8 cellular contexts compared by ENCODE assay signal in the genomic region with DNA sequence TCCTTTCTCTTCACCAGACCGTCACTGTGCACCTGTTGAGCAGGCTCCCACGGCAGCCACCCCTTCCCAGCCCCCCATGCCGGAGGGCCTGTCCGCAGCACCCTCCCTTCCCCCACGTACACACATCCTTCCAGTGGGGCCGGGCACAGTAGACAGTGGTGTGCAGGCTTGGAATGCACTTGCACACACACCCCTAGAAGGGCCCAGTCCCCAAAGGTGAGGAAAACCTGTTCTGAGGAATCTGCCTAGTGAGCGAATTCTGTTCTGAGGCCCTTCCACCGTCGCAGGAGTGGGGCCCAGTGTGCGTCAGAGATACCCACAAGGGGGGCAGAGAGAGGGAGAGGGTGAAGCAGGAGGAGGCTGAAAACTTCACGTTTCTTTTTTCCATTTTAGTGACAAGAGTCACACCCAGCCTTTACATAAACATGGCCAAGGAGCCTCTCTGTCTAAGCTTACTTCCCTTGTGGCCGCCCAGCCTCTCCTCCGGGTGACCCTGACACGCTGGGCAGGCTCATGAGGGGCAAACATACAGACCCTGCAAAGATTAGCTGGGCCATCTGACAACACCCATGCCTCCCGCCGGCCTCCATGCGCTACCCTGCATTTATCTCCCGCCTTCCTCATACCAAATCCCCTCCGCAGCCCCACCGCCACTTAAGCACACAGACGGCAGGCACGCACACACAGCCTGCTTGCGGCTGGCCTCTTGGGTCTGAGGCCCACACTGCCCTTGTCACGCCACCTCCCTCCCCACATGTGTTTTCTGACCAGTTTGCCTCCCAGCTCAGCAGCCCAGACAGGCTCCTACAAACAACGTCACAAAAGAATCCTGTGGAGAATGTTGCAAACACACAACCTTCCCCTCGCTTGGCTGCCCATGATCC. TPM values are rescaled to one million over a fixed set of nuclear protein-coding genes. Genes with fewer than 3 reads are reported as not detected.
DNase-seq lines count a peak whose midpoint lies in the region; ATAC-seq, FAIRE-seq and TF ChIP-seq lines count a peak whose summit lies in the region.

No MANE protein-coding gene starts in this region.

- WGBS in esophagus squamous epithelium, 2 donors: 13% methylated on average over 16 to 21 of the region's 26 CpGs

- peak overlapping the region; percentile 90 for H3K27ac Mint-ChIP-seq in activated CD8-positive, alpha-beta T cell treated with anti-CD3 and anti-CD28 coated beads, Interleukin-2, amount 10 ng/mL, durations not matched to agents 7 days and 5 days
- H3K27ac Mint-ChIP-seq in naive B cell: peak overlapping the region; percentile 33 to 100 (median 92)

- peak; percentile 16 for DNase-seq in SKM-1 treated with dmso at 0.1 percent for 144 hours (lab: John Stamatoyannopoulos, UW; ENCODE audit: unreplicated experiment)
- no peak for DNase-seq in SKM-1 (lab: John Stamatoyannopoulos, UW; ENCODE audit: unreplicated experiment)
- DNase-seq in activated CD8-positive, alpha-beta T cell treated with anti-CD3 and anti-CD28 coated beads, Interleukin-2, amount 10 ng/mL, durations not matched to agents 7 days and 5 days: peak; percentile 39
- no peak for DNase-seq in esophagus squamous epithelium (lab: John Stamatoyannopoulos, UW)
- DNase-seq in naive B cell: no peak
- no peak for DNase-seq in urothelium cell line (ENCODE audit: low spot score)
- DNase-seq in NCI-H345 treated with DMSO at 0.1 percent for 48 hours (lab: John Stamatoyannopoulos, UW; ENCODE audit: unreplicated experiment): no peak

- peak; percentile 7 for ATAC-seq in activated CD8-positive, alpha-beta T cell treated with anti-CD3 and anti-CD28 coated beads, Interleukin-2, amount 10 ng/mL, durations not matched to agents 7 days and 5 days
- no peak for ATAC-seq in naive B cell (ENCODE audit: low read depth in 2 of 2)
- no peak for ATAC-seq in activated CD4-positive, CD25-positive, alpha-beta regulatory T cell treated with anti-CD3 and anti-CD28 coated beads, Interleukin-2, amount 50 U/mL, for 24 hours

- no peaks in the 10 kb centered on the region for H3K27me3 Mint-ChIP-seq in activated CD8-positive, alpha-beta T cell treated with anti-CD3 and anti-CD28 coated beads, Interleukin-2, amount 10 ng/mL, durations not matched to agents 7 days and 5 days (ENCODE audit: low read depth)
- H3K27me3 Mint-ChIP-seq in naive B cell: no peaks in the 10 kb centered on the region

- no peaks in the 10 kb centered on the region for H3K36me3 ChIP-seq in esophagus squamous epithelium

- POLR2A ChIA-PET in activated CD8-positive, alpha-beta T cell treated with anti-CD3 and anti-CD28 coated beads, Interleukin-2, amount 10 ng/mL, durations not matched to agents 7 days and 5 days (lab: Charles Lee): interaction anchor here (0.6 to 5.6 kb wide), 9 partner anchors 10 to 210 kb away, joined by 3 to 36 read pairs (median 3); partner anchors contain the start of genes MPDU1 and TP53

- CTCF ChIA-PET in activated CD8-positive, alpha-beta T cell treated with anti-CD3 and anti-CD28 coated beads, Interleukin-2, amount 10 ng/mL, durations not matched to agents 7 days and 5 days (lab: Charles Lee): interaction anchor here (1.0 to 7.9 kb wide), 6 partner anchors 33 to 122 kb away, joined by 3 to 78 read pairs (median 6); partner anchors contain the start of genes FGF11, SENP3 and TMEM102

- intact Hi-C loops in esophagus squamous epithelium (cut with DNase I): loop anchor here (5.0 kb wide), 1 partner anchor 35 kb away; no protein-coding TSS in a partner anchor

- H3K4me1 Mint-ChIP-seq in activated CD8-positive, alpha-beta T cell treated with anti-CD3 and anti-CD28 coated beads, Interleukin-2, amount 10 ng/mL, durations not matched to agents 7 days and 5 days (ENCODE audit: low read depth): peaks cover 68% of the 10 kb centered on the region
- peaks cover 53 to 74% (median 65%) of the 10 kb centered on the region in 3 donors for H3K4me1 Mint-ChIP-seq in naive B cell

- TF ChIP-seq CTCF in esophagus squamous epithelium (IDR thresholded peaks at IDR 0.05): no peak

- peaks cover 22% of the 10 kb centered on the region for H3K36me3 Mint-ChIP-seq in activated CD8-positive, alpha-beta T cell treated with anti-CD3 and anti-CD28 coated beads, Interleukin-2, amount 10 ng/mL, durations not matched to agents 7 days and 5 days (ENCODE audit: low read depth)
- no peaks in the 10 kb centered on the region for H3K36me3 Mint-ChIP-seq in naive B cell

- no peaks in the 10 kb centered on the region for H3K27me3 ChIP-seq in esophagus squamous epithelium

- H3K9me3 ChIP-seq in esophagus squamous epithelium: no peaks in the 10 kb centered on the region

- H3K4me3 ChIP-seq in esophagus squamous epithelium: peak overlapping the region; percentile 79 to 100 (median 94)

- FAIRE-seq in urothelium cell line (lab: Jason Lieb, UNC): no peak

- peak overlapping the region; percentile 94 for H3K4me3 Mint-ChIP-seq in activated CD8-positive, alpha-beta T cell treated with anti-CD3 and anti-CD28 coated beads, Interleukin-2, amount 10 ng/mL, durations not matched to agents 7 days and 5 days
- peak overlapping the region; percentile 87 to 97 (median 92) for H3K4me3 Mint-ChIP-seq in naive B cell

- peak overlapping the region; percentile 98 to 100 (median 99) for H3K27ac ChIP-seq in esophagus squamous epithelium

- H3K4me1 ChIP-seq in esophagus squamous epithelium: peaks cover 40 to 93% (median 47%) of the 10 kb centered on the region in 3 donors

- peak in 1 of 4 donors; percentile 30 for TF ChIP-seq POLR2A in esophagus squamous epithelium (IDR thresholded peaks at IDR 0.05)

- no peaks in the 10 kb centered on the region for H3K9me3 Mint-ChIP-seq in activated CD8-positive, alpha-beta T cell treated with anti-CD3 and anti-CD28 coated beads, Interleukin-2, amount 10 ng/mL, durations not matched to agents 7 days and 5 days (ENCODE audit: insufficient read depth)
- H3K9me3 Mint-ChIP-seq in naive B cell: no peaks in the 10 kb centered on the region

RNA-seq across cellular contexts. Expression of gene ZBTB4, which starts 1.8 kb away (rescaled TPM):
- total RNA-seq in activated CD8-positive, alpha-beta T cell treated with anti-CD3 and anti-CD28 coated beads, Interleukin-2, amount 10 ng/mL, durations not matched to agents 7 days and 5 days: 10 to 100 TPM; 29.8 to 30.0 TPM
- total RNA-seq in esophagus squamous epithelium: 10 to 100 TPM; 13.4 to 35.1 (median 28.5) TPM
- 10 to 100 TPM in 4 of 6 donors, 1 to 10 TPM in 2; 5.3 to 19.2 (median 10.5) TPM for polyA plus RNA-seq in naive B cell (ENCODE audit: low read depth in 6 of 6)

RNA-seq across cellular contexts. Expression of gene SLC35G6, which starts 3.6 kb away (rescaled TPM):
- not detected for total RNA-seq in activated CD8-positive, alpha-beta T cell treated with anti-CD3 and anti-CD28 coated beads, Interleukin-2, amount 10 ng/mL, durations not matched to agents 7 days and 5 days
- total RNA-seq in esophagus squamous epithelium: not detected
- under 1 TPM in 2 of 6 donors, not detected in 4; 0.14 to 0.39 TPM for polyA plus RNA-seq in naive B cell (ENCODE audit: low read depth in 6 of 6)

RNA-seq across cellular contexts. Expression of gene POLR2A, which starts 6.5 kb away (rescaled TPM):
- 100 to 1,000 TPM; 183 to 185 TPM for total RNA-seq in activated CD8-positive, alpha-beta T cell treated with anti-CD3 and anti-CD28 coated beads, Interleukin-2, amount 10 ng/mL, durations not matched to agents 7 days and 5 days
- 10 to 100 TPM; 59.3 to 94.9 (median 78.2) TPM for total RNA-seq in esophagus squamous epithelium
- polyA plus RNA-seq in naive B cell (ENCODE audit: low read depth in 6 of 6): 10 to 100 TPM; 13.6 to 88.9 (median 47.1) TPM

RNA-seq across cellular contexts. Expression of gene CHRNB1, which starts 32.8 kb away (rescaled TPM):
- total RNA-seq in activated CD8-positive, alpha-beta T cell treated with anti-CD3 and anti-CD28 coated beads, Interleukin-2, amount 10 ng/mL, durations not matched to agents 7 days and 5 days: 10 to 100 TPM; 14.1 to 15.7 TPM
- 1 to 10 TPM; 2.4 to 7.2 (median 4.6) TPM for total RNA-seq in esophagus squamous epithelium
- 10 to 100 TPM; 12.6 to 21.6 (median 15.6) TPM for polyA plus RNA-seq in naive B cell (ENCODE audit: low read depth in 6 of 6)

RNA-seq across cellular contexts. Expression of gene FGF11, which starts 38.3 kb away (rescaled TPM):
- 10 to 100 TPM; 16.6 to 18.8 TPM for total RNA-seq in activated CD8-positive, alpha-beta T cell treated with anti-CD3 and anti-CD28 coated beads, Interleukin-2, amount 10 ng/mL, durations not matched to agents 7 days and 5 days
- 10 to 100 TPM in 1 of 4 donors, 1 to 10 TPM in 3; 2.7 to 18.1 (median 6.1) TPM for total RNA-seq in esophagus squamous epithelium
- under 1 TPM in 1 of 6 donors, not detected in 5; 0.16 TPM for polyA plus RNA-seq in naive B cell (ENCODE audit: low read depth in 6 of 6)

Comparison
In these comparisons a context has a peak if more than half of its experiments do, and no peak if none do; other contexts are left out.
1. DNase-seq: peak in SKM-1 treated with dmso at 0.1 percent for 144 hours (single experiment) and activated CD8-positive, alpha-beta T cell treated with anti-CD3 and anti-CD28 coated beads, Interleukin-2, amount 10 ng/mL, durations not matched to agents 7 days and 5 days (single experiment); none in SKM-1 (single experiment), esophagus squamous epithelium (single experiment), naive B cell (single experiment), urothelium cell line (single experiment) and NCI-H345 treated with DMSO at 0.1 percent for 48 hours (single experiment).